ENCODE assay signal across 1 cellular context in the genomic region with DNA sequence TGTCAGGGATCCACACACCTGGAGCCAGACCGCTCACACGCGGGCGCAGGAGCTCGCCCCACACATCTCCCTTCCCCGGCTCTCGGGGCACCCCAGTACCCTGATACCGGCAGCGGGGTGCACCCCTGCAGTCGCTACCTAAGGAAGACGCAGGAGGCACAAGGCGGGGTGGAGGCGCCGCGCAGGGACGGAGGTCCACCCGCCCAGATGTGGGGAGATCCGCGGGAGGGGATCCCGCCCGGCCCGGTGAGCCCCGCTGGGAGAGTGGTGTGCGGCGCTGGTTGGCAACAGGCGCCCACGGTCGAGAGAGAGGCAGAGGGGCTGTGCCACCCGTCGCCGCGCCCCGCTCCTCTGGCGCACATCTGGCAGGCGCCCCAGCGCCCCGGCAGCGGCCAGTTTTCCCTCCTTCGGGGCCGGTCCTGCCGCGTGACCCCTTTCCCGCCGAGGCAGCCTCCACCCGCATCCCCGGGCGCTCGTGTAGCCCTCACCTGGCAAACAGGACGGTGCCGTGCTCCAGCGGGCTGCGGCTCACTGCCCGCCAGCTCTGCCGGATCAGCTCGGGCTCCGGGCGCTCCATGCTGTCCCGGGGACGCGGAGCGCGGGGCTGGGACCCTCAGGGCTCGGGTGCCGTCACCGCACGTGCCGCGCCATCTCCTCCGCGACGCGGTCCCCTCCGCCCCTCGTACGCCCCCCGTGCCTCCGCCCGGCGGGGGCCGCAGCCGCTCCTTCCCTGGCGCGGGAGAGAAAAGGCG.
TF ChIP-seq lines count a peak whose summit lies in the region.

No MANE protein-coding gene starts in this region.

TF ChIP-seq in endothelial cell of umbilical vein, 7 proteins besides CTCF, POLR2A, EP300 and RAD21:
- peak; percentile 92 for TF ChIP-seq EZH2 (IDR thresholded peaks at IDR 0.05; ENCODE audit: borderline replicate concordance, low read depth, low read length, severe bottlenecking)
- no peak for TF ChIP-seq FOS (IDR thresholded peaks at IDR 0.05; ENCODE audit: borderline replicate concordance, insufficient read depth, low read length)
- no peak for TF ChIP-seq JUN (IDR thresholded peaks at IDR 0.05; ENCODE audit: borderline replicate concordance, insufficient read depth, insufficient read length, low read depth)
- TF ChIP-seq POLR2AphosphoS5 (IDR thresholded peaks at IDR 0.05; ENCODE audit: insufficient read depth, low read depth, low read length): no peak
- no peak for TF ChIP-seq GATA2 (IDR thresholded peaks at IDR 0.05; ENCODE audit: insufficient read depth, insufficient read length, low read depth, low read length)
TF ChIP-seq in endothelial cell of umbilical vein: peak in this region for 1.
